In genomic region chr2:206423147-206423546, GRCh38 we compare ENCODE assay signal across 11 cellular contexts. TPM values are rescaled to one million over a fixed set of nuclear protein-coding genes. Genes with fewer than 3 reads are reported as not detected.
DNase-seq lines count a peak whose midpoint lies in the region; ATAC-seq and TF ChIP-seq lines count a peak whose summit lies in the region.
"Had no signal": no experiment of that assay in that cellular context is flagged by ENCODE, and none has a peak within 500 bp of the region (broad histone marks: within the 10 kb centered on the region; RNA-seq: fewer than 3 reads in every experiment).

No MANE protein-coding gene starts in this region.

- POLR2A ChIA-PET in A673 (lab: Charles Lee; ENCODE audit: low non-redundant PET), result no interaction called here

- 0 out of 2 replicates have a peak, but pooled peaks cover 12% of the 10 kb centered on the region for H3K9me2 ChIP-seq in GM23338 (ENCODE audit: insufficient read depth)

- H3K79me2 ChIP-seq in GM23338 (replicated peaks; ENCODE audit: insufficient read depth), result no peaks in the 10 kb centered on the region

- no peaks in the 10 kb centered on the region for H3K4me1 Mint-ChIP-seq in GM23338
- H3K4me1 Mint-ChIP-seq in immature natural killer cell, result no peaks in the 10 kb centered on the region

- peak; percentile 93 for ATAC-seq in GM23338
- no peak for ATAC-seq in GM19395 (IDR thresholded peaks at IDR 0.05; ENCODE audit: unreplicated experiment)

- H3K4me3 Mint-ChIP-seq in GM23338, result no peak overlapping the region
- H3K4me3 Mint-ChIP-seq in immature natural killer cell, result no peak overlapping the region

- DNase-seq in DMS53 (lab: John Stamatoyannopoulos, UW), result peak; percentile 60
- DNase-seq in GM23338 (ENCODE audit: low spot score), result peak; percentile 62
- DNase-seq in NCI-H82 (lab: John Stamatoyannopoulos, UW), result peak; percentile 73
- DNase-seq in epithelial cell of esophagus (ENCODE audit: low read depth), result peak; percentile 23
- no peak for DNase-seq in A673 (ENCODE audit: low spot score)
- DNase-seq in immature natural killer cell, result no peak
- DNase-seq in AG08395 (ENCODE audit: low spot score), result no peak
- DNase-seq: activated CD4-positive, alpha-beta T cell treated with anti-CD3 and anti-CD28 coated beads, Interleukin-2, amount 50 U/mL, for 48 hours; activated naive CD4-positive, alpha-beta T cell treated with Interleukin-2 at 50 U/mL for 16 hours; C1 segment of cervical spinal cord had no signal

- H3K27ac ChIP-seq in GM23338 (ENCODE audit: low read depth) (no peak overlapping the region), A673 (ENCODE audit: low read depth, low read length, poor library complexity, severe bottlenecking) (no peak overlapping the region)

- H3K36me3 ChIP-seq in GM23338 (ENCODE audit: insufficient read depth), result no peaks in the 10 kb centered on the region
- no peaks in the 10 kb centered on the region for H3K36me3 ChIP-seq in A673 (ENCODE audit: insufficient read depth, low read length, poor library complexity, severe bottlenecking)

- H3K4me1 ChIP-seq in GM23338 (ENCODE audit: insufficient read depth) (no peaks in the 10 kb centered on the region), A673 (ENCODE audit: insufficient read depth, low read length, poor library complexity, severe bottlenecking) (no peaks in the 10 kb centered on the region)

- H3K4me3 ChIP-seq in GM23338 (no peak overlapping the region), epithelial cell of esophagus (ENCODE audit: low read length) (no peak overlapping the region), A673 (ENCODE audit: low read depth, low read length, poor library complexity, severe bottlenecking) (no peak overlapping the region)

- peak overlapping the region; percentile 2; the same call in 1 of the 2 replicates for H2AFZ ChIP-seq in GM23338

- intact Hi-C loops in A673 (cut with micrococcal nuclease; ENCODE audit: unreplicated experiment), result no loop called here

- peaks cover 7% of the 10 kb centered on the region for H3K9me3 ChIP-seq in A673 (ENCODE audit: low read depth, low read length, poor library complexity, severe bottlenecking)

- H3K36me3 Mint-ChIP-seq in GM23338 (ENCODE audit: low read depth), result peaks cover 4% of the 10 kb centered on the region
- H3K36me3 Mint-ChIP-seq in immature natural killer cell, result no peaks in the 10 kb centered on the region

- H3K4me2 ChIP-seq in GM23338, result no peak overlapping the region

- H3K27me3 Mint-ChIP-seq in GM23338 (ENCODE audit: insufficient read depth, low read depth, poor library complexity) (peaks cover 5% of the 10 kb centered on the region), immature natural killer cell (ENCODE audit: low read depth in 3 of 3) (peaks cover 0 to 2% (median 1%) of the 10 kb centered on the region in 3 donors)

- no peaks in the 10 kb centered on the region for H3K27me3 ChIP-seq in GM23338 (ENCODE audit: insufficient read depth)
- H3K27me3 ChIP-seq in A673 (replicated peaks; ENCODE audit: insufficient read depth, low read depth, low read length, poor library complexity), result peaks cover 5% of the 10 kb centered on the region

- H3K9me3 Mint-ChIP-seq in GM23338 (peaks cover 13% of the 10 kb centered on the region), immature natural killer cell (peaks cover 0 to 20% (median 2%) of the 10 kb centered on the region in 6 donors)

- no peaks in the 10 kb centered on the region for H3F3A ChIP-seq in GM23338 (replicated peaks; ENCODE audit: low read depth)

- H3K27ac Mint-ChIP-seq in GM23338, result no peak overlapping the region
- H3K27ac Mint-ChIP-seq in immature natural killer cell, result no peak overlapping the region

- CTCF ChIA-PET in A673 (lab: Charles Lee), result no interaction called here

- no peaks in the 10 kb centered on the region for H4K20me1 ChIP-seq in GM23338 (replicated peaks; ENCODE audit: insufficient read depth)

- BruUV-seq in A673 (replicated peaks; lab: Mats Ljungman, UMichigan), result no TSS peak

- no peak for TF ChIP-seq CTCF in GM23338 (conservative IDR thresholded peaks at IDR 0.05; ENCODE audit: low read depth in 2 of 2)
- no peak for TF ChIP-seq CTCF in epithelial cell of esophagus (IDR thresholded peaks at IDR 0.05; ENCODE audit: insufficient read depth, low read depth, low read length, missing control alignments)
- TF ChIP-seq CTCF in A673 (conservative IDR thresholded peaks at IDR 0.05; ENCODE audit: low read depth, low read length), result no peak

TF ChIP-seq in GM23338, 12 proteins besides CTCF, POLR2A, EP300 and RAD21:
- TF ChIP-seq REST (IDR thresholded peaks at IDR 0.05; ENCODE audit: unreplicated experiment), result no peak
- no peak for TF ChIP-seq EZH2phosphoT487 (IDR thresholded peaks at IDR 0.05; ENCODE audit: unreplicated experiment)
- peak; percentile 86 for TF ChIP-seq CREB1 (CRISPR knock-in tag; IDR thresholded peaks at IDR 0.05; ENCODE audit: low read depth)
- TF ChIP-seq ETS1 (IDR thresholded peaks at IDR 0.05), result peak; percentile 57
- no peak for TF ChIP-seq ZNF331 (CRISPR knock-in tag; IDR thresholded peaks at IDR 0.05; ENCODE audit: low read depth)
- no peak for TF ChIP-seq POLR2AphosphoS5 (IDR thresholded peaks at IDR 0.05; ENCODE audit: low read depth)
- TF ChIP-seq ZNF114 (CRISPR knock-in tag; IDR thresholded peaks at IDR 0.05), result no peak
- TF ChIP-seq JUNB (IDR thresholded peaks at IDR 0.05; ENCODE audit: unreplicated experiment), result no peak
- no peak for TF ChIP-seq EZH2 (IDR thresholded peaks at IDR 0.05; ENCODE audit: low read depth, unreplicated experiment)

RNA-seq across cellular contexts. Expression of gene ADAM23, which starts 20.2 kb away (rescaled TPM):
- total RNA-seq in GM23338 (2014; rRNA removed; shearing (Covaris generic)), result 12.0 and 15.9 TPM in 2 replicates
- polyA plus RNA-seq in GM23338 (2016; fragmentation: Nextera tagmentation; extraction: Ambion mirVana) (9.0 and 11.8 TPM in 2 replicates), immature natural killer cell (not detected)
- 0.21 and 0.44 TPM in 2 replicates for total RNA-seq in A673 (2021)

Comparison
In these comparisons a context has a peak if more than half of its experiments do, and no peak if none do; other contexts are left out.
1. DNase-seq: peak in DMS53 (single experiment), GM23338 (single experiment), NCI-H82 (single experiment) and epithelial cell of esophagus (single experiment); none in A673 (single experiment), immature natural killer cell (0 of 3) and AG08395 (single experiment).